2 cellular contexts compared by ENCODE assay signal in genomic region chr11:10936999-10937398, GRCh38.
A peak's percentile ranks its signal among the peaks of the same experiment; 100 is the strongest.
TF ChIP-seq lines count a peak whose summit lies in the region.

No MANE protein-coding gene starts in this region.

TF ChIP-seq in GM23338, 12 proteins besides CTCF, POLR2A, EP300 and RAD21:
- no peak for TF ChIP-seq CREB1 (CRISPR knock-in tag; IDR thresholded peaks at IDR 0.05; ENCODE audit: low read depth)
- no peak for TF ChIP-seq JUNB (IDR thresholded peaks at IDR 0.05; ENCODE audit: unreplicated experiment)

TF ChIP-seq in IMR-90, 13 proteins besides CTCF, POLR2A, EP300 and RAD21:
- no peak for TF ChIP-seq BHLHE40 (IDR thresholded peaks at IDR 0.05; ENCODE audit: low read depth, low read length)
- TF ChIP-seq CEBPB (IDR thresholded peaks at IDR 0.05; ENCODE audit: low read depth, low read length), result peak; percentile 32; the same call in 1 of the 2 replicates
